13 cellular contexts compared by ENCODE assay signal in the genomic region with DNA sequence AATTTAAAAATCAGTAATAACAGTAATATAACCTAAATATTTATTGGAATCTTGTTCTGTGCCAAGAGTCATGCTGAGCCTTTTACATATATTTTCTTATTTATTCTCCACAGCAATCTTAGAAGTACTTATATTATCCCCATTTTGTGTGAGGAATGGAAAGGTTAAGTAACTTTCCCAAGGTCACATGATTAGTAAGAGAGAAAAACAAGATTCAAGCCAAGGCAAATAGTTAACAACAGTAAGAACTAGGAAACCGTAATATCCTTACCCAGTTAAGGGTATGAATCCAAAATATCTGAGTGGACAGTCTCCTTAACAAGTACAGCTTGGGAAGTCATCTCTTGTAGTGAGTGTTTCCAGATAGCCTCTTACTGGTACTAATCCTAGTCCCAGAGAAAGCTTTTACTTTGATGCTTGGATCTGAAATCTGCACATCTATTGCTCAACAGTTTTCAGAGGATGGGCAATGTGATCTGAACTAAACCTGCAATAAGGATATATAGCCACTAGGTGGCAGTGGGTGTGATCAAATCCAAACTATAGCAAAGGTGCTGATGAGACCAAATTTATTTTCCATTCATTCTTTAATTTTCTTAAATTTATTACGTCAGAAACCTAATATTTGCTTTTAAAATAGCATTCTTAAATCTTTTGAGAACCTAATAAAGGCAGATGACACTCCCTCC. TPM values are rescaled to one million over a fixed set of nuclear protein-coding genes. Genes with fewer than 3 reads are reported as not detected.
A peak's percentile ranks its signal among the peaks of the same experiment; 100 is the strongest.
DNase-seq lines count a peak whose midpoint lies in the region; ATAC-seq and TF ChIP-seq lines count a peak whose summit lies in the region.
"Had no signal": no experiment of that assay in that cellular context is flagged by ENCODE, and none has a peak within 500 bp of the region (broad histone marks: within the 10 kb centered on the region; RNA-seq: fewer than 3 reads in every experiment).

No MANE protein-coding gene starts in this region.

- H3K79me2 ChIP-seq in Loucy (ENCODE audit: insufficient read depth, low read length) (no peaks in the 10 kb centered on the region), neural progenitor cell (ENCODE audit: low read depth) (no peaks in the 10 kb centered on the region)

- H3K9ac ChIP-seq in Loucy (ENCODE audit: low read depth, low read length, poor library complexity, severe bottlenecking): no peak overlapping the region
- H3K9ac ChIP-seq in neural progenitor cell: no peak overlapping the region

- no peak overlapping the region for H3K4me3 Mint-ChIP-seq in chondrocyte (ENCODE audit: unreplicated experiment)
- H3K4me3 Mint-ChIP-seq in neural progenitor cell: no peak overlapping the region
- H3K4me3 Mint-ChIP-seq: activated naive CD8-positive, alpha-beta T cell treated with anti-CD3 and anti-CD28 coated beads, Interleukin-2, amount 50 U/mL, for 24 hours; IgD-negative memory B cell had no signal

- H3F3A ChIP-seq in Loucy (ENCODE audit: low read depth) (no peaks in the 10 kb centered on the region), neural progenitor cell (ENCODE audit: low read depth) (no peaks in the 10 kb centered on the region)

- no peak overlapping the region for H3K4me3 ChIP-seq in GM12865 (ENCODE audit: low read depth, low read length)
- H3K4me3 ChIP-seq in Loucy (ENCODE audit: low read length, poor library complexity, severe bottlenecking): no peak overlapping the region
- H3K4me3 ChIP-seq in neural progenitor cell: no peak overlapping the region
- H3K4me3 ChIP-seq in effector memory CD4-positive, alpha-beta T cell (ENCODE audit: insufficient read depth, low read depth, low read length, poor library complexity, severe bottlenecking): no peak overlapping the region

- H3K36me3 ChIP-seq in Loucy (ENCODE audit: insufficient read depth, low read length) (no peaks in the 10 kb centered on the region), neural progenitor cell (no peaks in the 10 kb centered on the region)
- H3K36me3 ChIP-seq in effector memory CD4-positive, alpha-beta T cell (ENCODE audit: control insufficient read depth, insufficient read depth, low read length): no peaks in the 10 kb centered on the region

- H3K27ac ChIP-seq in neural progenitor cell: no peak overlapping the region
- H3K27ac ChIP-seq in effector memory CD4-positive, alpha-beta T cell (ENCODE audit: insufficient read depth, low read length, poor library complexity, severe bottlenecking): no peak overlapping the region

- H3K4me1 Mint-ChIP-seq in chondrocyte (ENCODE audit: low read depth) (no peaks in the 10 kb centered on the region), neural progenitor cell (no peaks in the 10 kb centered on the region)
- H3K4me1 Mint-ChIP-seq: activated naive CD8-positive, alpha-beta T cell treated with anti-CD3 and anti-CD28 coated beads, Interleukin-2, amount 50 U/mL, for 24 hours; IgD-negative memory B cell had no signal

- H4K20me1 ChIP-seq in Loucy (ENCODE audit: insufficient read depth, low read length, poor library complexity, severe bottlenecking): no peaks in the 10 kb centered on the region
- H4K20me1 ChIP-seq in neural progenitor cell (ENCODE audit: low read depth): no peaks in the 10 kb centered on the region

- no peak overlapping the region for H3K4me2 ChIP-seq in Loucy (ENCODE audit: low read depth, low read length, poor library complexity, severe bottlenecking)
- no peak overlapping the region for H3K4me2 ChIP-seq in neural progenitor cell

- peaks cover 11% of the 10 kb centered on the region for H3K9me3 Mint-ChIP-seq in chondrocyte (ENCODE audit: low read depth)
- peaks cover 20% of the 10 kb centered on the region for H3K9me3 Mint-ChIP-seq in neural progenitor cell

- H3K9me3 ChIP-seq in Loucy (ENCODE audit: insufficient read depth, low read depth, low read length) (peaks cover 19% of the 10 kb centered on the region; the same call in 1 of the 2 replicates), neural progenitor cell (ENCODE audit: low read depth) (no peaks in the 10 kb centered on the region)
- no peaks in the 10 kb centered on the region for H3K9me3 ChIP-seq in effector memory CD4-positive, alpha-beta T cell (ENCODE audit: control insufficient read depth, low read length)

- H3K27me3 Mint-ChIP-seq in chondrocyte (ENCODE audit: low read depth): peaks cover 2% of the 10 kb centered on the region
- H3K27me3 Mint-ChIP-seq in neural progenitor cell (ENCODE audit: insufficient read depth, low read depth): no peaks in the 10 kb centered on the region
- H3K27me3 Mint-ChIP-seq: activated naive CD8-positive, alpha-beta T cell treated with anti-CD3 and anti-CD28 coated beads, Interleukin-2, amount 50 U/mL, for 24 hours; IgD-negative memory B cell had no signal

- H2AFZ ChIP-seq in Loucy (ENCODE audit: low read length) (no peak overlapping the region), neural progenitor cell (replicated peaks) (no peak overlapping the region)

- peak; percentile 21 for TF ChIP-seq CTCF in GM12865 (IDR thresholded peaks at IDR 0.05; ENCODE audit: insufficient read depth, low read depth, low read length, missing control alignments)
- TF ChIP-seq CTCF in Loucy (conservative IDR thresholded peaks at IDR 0.05; ENCODE audit: low read length): peak; percentile 55
- peak; percentile 67 for TF ChIP-seq CTCF in chondrocyte (IDR thresholded peaks at IDR 0.05)
- TF ChIP-seq CTCF in neural progenitor cell (IDR thresholded peaks at IDR 0.05): peak; percentile 44
- no peak for TF ChIP-seq CTCF in GM13976 (IDR thresholded peaks at IDR 0.05; ENCODE audit: borderline replicate concordance, control extremely low read depth, extremely low read depth, insufficient read depth, missing control alignments)

- in situ Hi-C loops in GM13976 (cut with MboI; ENCODE audit: low sequenced_read_pairs, unreplicated experiment): no loop called here

- H3K36me3 Mint-ChIP-seq in chondrocyte (ENCODE audit: low read depth): no peaks in the 10 kb centered on the region
- peaks cover 2% of the 10 kb centered on the region for H3K36me3 Mint-ChIP-seq in neural progenitor cell
- H3K36me3 Mint-ChIP-seq: IgD-negative memory B cell had no signal

- H3K27ac Mint-ChIP-seq in chondrocyte (ENCODE audit: unreplicated experiment) (no peak overlapping the region), neural progenitor cell (no peak overlapping the region)
- H3K27ac Mint-ChIP-seq: activated naive CD8-positive, alpha-beta T cell treated with anti-CD3 and anti-CD28 coated beads, Interleukin-2, amount 50 U/mL, for 24 hours; IgD-negative memory B cell had no signal

- no peaks in the 10 kb centered on the region for H3K4me1 ChIP-seq in Loucy (ENCODE audit: insufficient read depth, low read length, poor library complexity, severe bottlenecking)
- H3K4me1 ChIP-seq in neural progenitor cell: no peaks in the 10 kb centered on the region
- H3K4me1 ChIP-seq in effector memory CD4-positive, alpha-beta T cell (ENCODE audit: control insufficient read depth, insufficient read depth, low read length, poor library complexity, severe bottlenecking): no peaks in the 10 kb centered on the region

- no peak for ATAC-seq in HG02973 (IDR thresholded peaks at IDR 0.05; ENCODE audit: unreplicated experiment)
- ATAC-seq: activated naive CD8-positive, alpha-beta T cell treated with anti-CD3 and anti-CD28 coated beads, Interleukin-2, amount 50 U/mL, for 24 hours had no signal

- peak; percentile 10 for DNase-seq in GM12865 (ENCODE audit: low read depth)
- DNase-seq in chondrocyte (ENCODE audit: low spot score): no peak
- DNase-seq in neural progenitor cell (ENCODE audit: low spot score): no peak
- no peak for DNase-seq in GM13976 (ENCODE audit: low spot score)
- DNase-seq in effector memory CD4-positive, alpha-beta T cell: no peak
- DNase-seq: activated naive CD8-positive, alpha-beta T cell treated with anti-CD3 and anti-CD28 coated beads, Interleukin-2, amount 50 U/mL, for 24 hours; effector CD4-positive, alpha-beta T cell; stimulated activated CD8-positive, alpha-beta memory T cell treated with anti-CD3 and anti-CD28 coated beads, Interleukin-4, amount 100 ng/mL, for 48 hours had no signal

- no peaks in the 10 kb centered on the region for H3K9me2 ChIP-seq in Loucy (replicated peaks; ENCODE audit: low read depth, low read length)

- H3K27me3 ChIP-seq in Loucy (ENCODE audit: insufficient read depth, low read length, poor library complexity, severe bottlenecking): no peaks in the 10 kb centered on the region
- no peaks in the 10 kb centered on the region for H3K27me3 ChIP-seq in neural progenitor cell
- H3K27me3 ChIP-seq in effector memory CD4-positive, alpha-beta T cell (replicated peaks; ENCODE audit: control insufficient read depth, insufficient read depth, low read length, poor library complexity, severe bottlenecking): no peaks in the 10 kb centered on the region

RNA-seq across cellular contexts. Expression of a gene that starts 23.3 kb away (rescaled TPM):
- total RNA-seq in chondrocyte (not detected in 3 replicates), neural progenitor cell (ENCODE audit: low replicate concordance) (3.3 and 4.3 TPM in 2 replicates)
- total RNA-seq: G401, myocyte had no signal
